Comparison of ENCODE assay signal across 8 cellular contexts in the genomic region with DNA sequence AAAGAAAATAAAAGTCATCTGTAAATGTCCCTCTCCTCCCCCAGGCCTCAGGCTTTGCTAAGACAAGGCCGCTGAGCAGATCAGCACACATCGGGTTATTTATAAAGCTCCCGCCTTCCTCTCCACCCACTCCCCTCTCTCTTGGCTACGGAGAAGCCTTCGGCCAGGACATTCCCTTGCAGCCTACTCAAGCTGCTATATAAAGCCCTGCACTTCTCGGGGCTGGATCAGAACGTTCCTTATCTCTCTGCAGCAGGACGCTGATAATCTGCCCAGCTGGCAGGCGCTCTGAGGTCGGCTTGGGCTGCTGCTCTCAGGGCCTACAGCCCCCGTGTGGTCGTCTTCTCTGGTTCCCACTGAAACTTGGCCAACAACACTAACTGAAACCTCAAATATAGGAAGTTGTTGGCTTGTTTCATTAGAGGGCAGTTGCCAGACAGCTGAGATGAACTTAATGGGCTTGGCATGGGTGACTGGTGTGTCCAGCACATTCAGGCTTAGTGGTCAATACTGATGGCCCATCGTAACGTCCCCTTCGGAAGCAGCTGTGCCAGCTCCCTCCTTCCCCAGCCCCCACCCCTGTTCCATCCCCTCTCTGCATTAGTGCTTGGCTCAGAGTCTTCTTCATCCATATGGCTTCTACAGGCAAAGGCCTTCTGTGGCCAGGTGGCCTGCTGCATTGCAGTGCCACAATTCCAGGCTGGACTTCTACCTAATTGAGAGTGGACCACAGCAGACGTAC.
DNase-seq lines count a peak whose midpoint lies in the region; ATAC-seq and TF ChIP-seq lines count a peak whose summit lies in the region.

No MANE protein-coding gene starts in this region.

- no peaks in the 10 kb centered on the region for H3K9me3 ChIP-seq in duodenal mucosa (ENCODE audit: control insufficient read depth in 1 of 2, low read length in 2 of 2)
- no peaks in the 10 kb centered on the region for H3K9me3 ChIP-seq in mucosa of descending colon

- ATAC-seq in GM18502 (IDR thresholded peaks at IDR 0.05; ENCODE audit: poor library complexity, unreplicated experiment): peak; percentile 77
- ATAC-seq in HG02642 (IDR thresholded peaks at IDR 0.05; ENCODE audit: poor library complexity, unreplicated experiment): peak; percentile 83
- peak; percentile 74 for ATAC-seq in mucosa of descending colon
- ATAC-seq in activated CD4-positive, CD25-positive, alpha-beta regulatory T cell treated with anti-CD3 and anti-CD28 coated beads, Interleukin-2, amount 50 U/mL, for 24 hours: no peak

- peak; percentile 95 for DNase-seq in NCI-H82 (lab: John Stamatoyannopoulos, UW)
- DNase-seq in mucosa of descending colon: peak; percentile 55 to 77 (median 59)
- no peak for DNase-seq in NCI-H2081 treated with DMSO at 0.1 percent for 48 hours (lab: John Stamatoyannopoulos, UW)
- no peak for DNase-seq in activated CD4-positive, alpha-beta T cell treated with anti-CD3 and anti-CD28 coated beads, Interleukin-2, amount 50 U/mL, for 48 hours

- peak overlapping the region; percentile 17 for H3K27ac ChIP-seq in duodenal mucosa (ENCODE audit: low read depth, low read length)

- peak overlapping the region in 1 of 2 donors; percentile 42 for H3K9ac ChIP-seq in duodenal mucosa (ENCODE audit: low read depth in 1 of 2, low read length in 2 of 2)

- peaks cover 51 to 53% of the 10 kb centered on the region in 2 donors for H3K4me1 ChIP-seq in duodenal mucosa (ENCODE audit: control insufficient read depth in 1 of 2, insufficient read depth in 2 of 2, low read length in 2 of 2)
- no peaks in the 10 kb centered on the region for H3K4me1 ChIP-seq in mucosa of descending colon (ENCODE audit: low read depth)

- no peak for TF ChIP-seq CTCF in mucosa of descending colon (IDR thresholded peaks at IDR 0.05)

- no peaks in the 10 kb centered on the region for H3K27me3 ChIP-seq in duodenal mucosa (ENCODE audit: control insufficient read depth in 1 of 2, insufficient read depth in 2 of 2, low read length in 2 of 2)

- no peak overlapping the region for H3K4me3 ChIP-seq in duodenal mucosa (ENCODE audit: low read depth in 1 of 2, low read length in 2 of 2)
- no peak overlapping the region for H3K4me3 ChIP-seq in mucosa of descending colon

- no peaks in the 10 kb centered on the region for H3K36me3 ChIP-seq in duodenal mucosa (ENCODE audit: control insufficient read depth in 1 of 2, insufficient read depth in 2 of 2, low read length in 2 of 2)
- H3K36me3 ChIP-seq in mucosa of descending colon (ENCODE audit: low read depth): no peaks in the 10 kb centered on the region

- intact Hi-C loops in mucosa of descending colon (cut with DNase I, micrococcal nuclease): no loop called here

Comparison
In these comparisons a context has a peak if more than half of its experiments do, and no peak if none do; other contexts are left out.
1. ATAC-seq: peak in GM18502 (single experiment), HG02642 (single experiment) and mucosa of descending colon (single experiment); none in activated CD4-positive, CD25-positive, alpha-beta regulatory T cell treated with anti-CD3 and anti-CD28 coated beads, Interleukin-2, amount 50 U/mL, for 24 hours (0 of 2).
2. DNase-seq: peak in NCI-H82 (single experiment) and mucosa of descending colon (3 of 3); none in NCI-H2081 treated with DMSO at 0.1 percent for 48 hours (single experiment) and activated CD4-positive, alpha-beta T cell treated with anti-CD3 and anti-CD28 coated beads, Interleukin-2, amount 50 U/mL, for 48 hours (0 of 2).